ENCODE assay signal across 8 cellular contexts in genomic region chr7:27112960-27113949, GRCh38. TPM values are rescaled to one million over a fixed set of nuclear protein-coding genes. Genes with fewer than 3 reads are reported as not detected.
A peak's percentile ranks its signal among the peaks of the same experiment; 100 is the strongest.
DNase-seq lines count a peak whose midpoint lies in the region; ATAC-seq and TF ChIP-seq lines count a peak whose summit lies in the region.

No MANE protein-coding gene starts in this region.

- peak in 3 of 4 donors; percentile 62 to 71 (median 70) for TF ChIP-seq EP300 in upper lobe of left lung (IDR thresholded peaks at IDR 0.05)

- H3K9me3 ChIP-seq in mesodermal cell (ENCODE audit: control insufficient read depth, low read length) (no peaks in the 10 kb centered on the region), upper lobe of left lung (no peaks in the 10 kb centered on the region)

- in situ Hi-C loops in KBM-7 (cut with MboI; ENCODE audit: low pct_unique_long_range_greater_than_20kb, low sequenced_read_pairs) = no loop called here

- H3K4me3 ChIP-seq in mesodermal cell (ENCODE audit: extremely low read depth, insufficient read depth, low read length, poor library complexity, severe bottlenecking) (peak overlapping the region; percentile 27), upper lobe of left lung (peak overlapping the region; percentile 46 to 76 (median 60))

- peaks cover 19% of the 10 kb centered on the region for H3K4me1 ChIP-seq in mesodermal cell (ENCODE audit: control insufficient read depth, insufficient read depth, low read length, poor library complexity, severe bottlenecking)
- peaks cover 16 to 33% (median 28%) of the 10 kb centered on the region in 4 donors for H3K4me1 ChIP-seq in upper lobe of left lung

- no peak for TF ChIP-seq CTCF in upper lobe of left lung (IDR thresholded peaks at IDR 0.05)

- DNase-seq in NCI-H524 (lab: John Stamatoyannopoulos, UW) (peak; percentile 29 to 55), NCI-H524 treated with DMSO at 0.1 percent for 48 hours (lab: John Stamatoyannopoulos, UW) (no peak), ecto neural progenitor cell (ENCODE audit: low spot score) (peak; percentile 64), upper lobe of left lung (peak in 1 of 2 donors; percentile 88), KBM-7 (no peak), activated gamma-delta T cell treated with Interleukin-2 at 50 U/mL for 16 hours (no peak)
- no peak for DNase-seq in activated CD4-positive, CD25-positive, alpha-beta regulatory T cell (lab: John Stamatoyannopoulos, UW)

- WGBS in mesodermal cell (ENCODE audit: insufficient coverage in 2 of 2), 2 experiments = 0 to 1% methylated on average over 21 to 28 of the region's 57 CpGs
- 39 to 63% methylated on average over 27 to 30 of the region's 57 CpGs for WGBS in upper lobe of left lung, 2 donors

- no peaks in the 10 kb centered on the region for H3K36me3 ChIP-seq in mesodermal cell (ENCODE audit: control insufficient read depth, insufficient read depth, low read length)
- H3K36me3 ChIP-seq in upper lobe of left lung = no peaks in the 10 kb centered on the region

- peak overlapping the region; percentile 77 for H3K27ac ChIP-seq in mesodermal cell (ENCODE audit: low read depth, low read length, severe bottlenecking)
- peak overlapping the region; percentile 89 to 95 (median 91) for H3K27ac ChIP-seq in upper lobe of left lung

- peak in 1 of 2 donors; percentile 60 for ATAC-seq in upper lobe of left lung (ENCODE audit: low FRiP score in 2 of 2)

- peak in 2 of 4 donors; percentile 25 to 41 for TF ChIP-seq POLR2A in upper lobe of left lung (IDR thresholded peaks at IDR 0.05)

- peaks cover 0 to 3% (median 1%) of the 10 kb centered on the region in 4 donors for H3K27me3 ChIP-seq in upper lobe of left lung

RNA-seq across cellular contexts. Expression of gene HOXA2, which starts 10.8 kb away (rescaled TPM):
- polyA plus RNA-seq in mesodermal cell (2013, experiment 1 of 2) = 4.3 TPM
- 3.0 TPM for polyA plus RNA-seq in mesodermal cell (2013, experiment 2 of 2)
- total RNA-seq in upper lobe of left lung = 1 to 10 TPM in 2 of 6 donors, under 1 TPM in 3, not detected in 1; 0.30 to 3.0 (median 0.86) TPM

RNA-seq across cellular contexts. Expression of gene HOXA4, which starts 17.3 kb away (rescaled TPM):
- polyA plus RNA-seq in mesodermal cell (2013, experiment 1 of 2) = 2.1 TPM
- polyA plus RNA-seq in mesodermal cell (2013, experiment 2 of 2) = 2.3 TPM
- 10 to 100 TPM in 1 of 6 donors, 1 to 10 TPM in 5; 1.5 to 10.5 (median 6.2) TPM for total RNA-seq in upper lobe of left lung

RNA-seq across cellular contexts. Expression of gene HOXA1, which starts 17.5 kb away (rescaled TPM):
- polyA plus RNA-seq in mesodermal cell (2013, experiment 1 of 2) = 7.3 TPM
- polyA plus RNA-seq in mesodermal cell (2013, experiment 2 of 2) = 8.7 TPM
- total RNA-seq in upper lobe of left lung = 1 to 10 TPM in 1 of 6 donors, under 1 TPM in 2, not detected in 3; 0.46 to 2.1 (median 0.64) TPM

RNA-seq across cellular contexts. Expression of gene HOXA5, which starts 30.2 kb away (rescaled TPM):
- polyA plus RNA-seq in mesodermal cell (2013, experiment 1 of 2) = 5.5 TPM
- polyA plus RNA-seq in mesodermal cell (2013, experiment 2 of 2) = 4.9 TPM
- 10 to 100 TPM in 5 of 6 donors, 1 to 10 TPM in 1; 7.8 to 79.9 (median 16.9) TPM for total RNA-seq in upper lobe of left lung

RNA-seq across cellular contexts. Expression of gene HOXA6, which starts 34.3 kb away (rescaled TPM):
- polyA plus RNA-seq in mesodermal cell (2013, experiment 1 of 2) = 4.2 TPM
- polyA plus RNA-seq in mesodermal cell (2013, experiment 2 of 2) = 2.2 TPM
- total RNA-seq in upper lobe of left lung = 1 to 10 TPM in 4 of 6 donors, under 1 TPM in 1, not detected in 1; 0.61 to 8.4 (median 4.0) TPM

Comparison
In these comparisons a context has a peak if more than half of its experiments do, and no peak if none do; other contexts are left out.
1. DNase-seq: peak in NCI-H524 (2 of 2) and ecto neural progenitor cell (single experiment); none in NCI-H524 treated with DMSO at 0.1 percent for 48 hours (single experiment), KBM-7 (single experiment), activated gamma-delta T cell treated with Interleukin-2 at 50 U/mL for 16 hours (single experiment) and activated CD4-positive, CD25-positive, alpha-beta regulatory T cell (0 of 4).